Comparison of ENCODE assay signal across 10 cellular contexts in genomic region chr16:75377971-75378386, GRCh38. TPM values are rescaled to one million over a fixed set of nuclear protein-coding genes. Genes with fewer than 3 reads are reported as not detected.
DNase-seq lines count a peak whose midpoint lies in the region; ATAC-seq and TF ChIP-seq lines count a peak whose summit lies in the region.
"Had no signal": no experiment of that assay in that cellular context is flagged by ENCODE, and none has a peak within 500 bp of the region (broad histone marks: within the 10 kb centered on the region; RNA-seq: fewer than 3 reads in every experiment).

No MANE protein-coding gene starts in this region.

- H3K36me3 ChIP-seq in lung (ENCODE audit: control insufficient read depth in 2 of 2, insufficient read depth in 2 of 2, low read length in 2 of 2) = peaks cover 2% of the 10 kb centered on the region in 2 donors

- CTCF ChIA-PET in AG04449 (lab: Yijun Ruan, JAX) = interaction anchor here (0.8 to 11.5 kb wide), 8 partner anchors 10 to 179 kb away, joined by 3 to 221 read pairs (median 6); no protein-coding TSS in a partner anchor

- peaks cover 55% of the 10 kb centered on the region for H3K4me1 Mint-ChIP-seq in chondrocyte (ENCODE audit: low read depth)

- no peak overlapping the region for H3K4me3 Mint-ChIP-seq in chondrocyte (ENCODE audit: unreplicated experiment)
- H3K4me3 Mint-ChIP-seq: memory B cell had no signal

- H3K9me3 Mint-ChIP-seq in chondrocyte (ENCODE audit: low read depth) = no peaks in the 10 kb centered on the region
- H3K9me3 Mint-ChIP-seq: memory B cell had no signal

- H3K27ac ChIP-seq in lung (ENCODE audit: low read depth in 1 of 2, low read length in 1 of 2) = peak overlapping the region in 1 of 2 donors; percentile 42

- POLR2A ChIA-PET in AG04449 (lab: Yijun Ruan, JAX) = interaction anchor here (1.2 to 1.5 kb wide), 3 partner anchors 73 to 133 kb away, joined by 3 to 7 read pairs (median 3); no protein-coding TSS in a partner anchor

- TF ChIP-seq CTCF in AG04449 (IDR thresholded peaks at IDR 0.05; ENCODE audit: insufficient read depth, low read length, missing control alignments) (no peak), chondrocyte (IDR thresholded peaks at IDR 0.05) (no peak), lung (IDR thresholded peaks at IDR 0.05; ENCODE audit: control extremely low read depth, extremely low read depth) (no peak)

- peak; percentile 28 for ATAC-seq in lung (ENCODE audit: insufficient read depth, low FRiP score)
- ATAC-seq in HG02678 (IDR thresholded peaks at IDR 0.05; ENCODE audit: unreplicated experiment) = no peak
- no peak for ATAC-seq in GM19395 (IDR thresholded peaks at IDR 0.05; ENCODE audit: unreplicated experiment)

- H3K27me3 Mint-ChIP-seq in chondrocyte (ENCODE audit: low read depth) = no peaks in the 10 kb centered on the region

- 24 to 29% methylated on average over 2 of the region's 2 CpGs for WGBS in lung, 2 donors

- H3K27ac Mint-ChIP-seq in chondrocyte (ENCODE audit: unreplicated experiment) = peak overlapping the region; percentile 89
- H3K27ac Mint-ChIP-seq: memory B cell had no signal

- peaks cover 1 to 9% of the 10 kb centered on the region in 2 donors for H3K4me1 ChIP-seq in lung (ENCODE audit: control insufficient read depth in 2 of 2, insufficient read depth in 2 of 2, low read length in 2 of 2)

- H3K9me3 ChIP-seq in lung (ENCODE audit: control insufficient read depth in 2 of 2, insufficient read depth in 1 of 2, low read length in 1 of 2) = no peaks in the 10 kb centered on the region

- peak; percentile 96 for DNase-seq in AG04449 (ENCODE audit: low read depth, low spot score)
- peak; percentile 99 for DNase-seq in HS-5 (ENCODE audit: low read depth)
- no peak for DNase-seq in chondrocyte (ENCODE audit: low spot score)
- no peak for DNase-seq in lung (ENCODE audit: low spot score)
- no peak for DNase-seq in GDM1 (lab: John Stamatoyannopoulos, UW)
- DNase-seq in activated CD4-positive, alpha-beta T cell treated with anti-CD3 and anti-CD28 coated beads, Interleukin-2, amount 50 U/mL, for 48 hours = no peak
- DNase-seq: activated CD4-positive, alpha-beta T cell treated with anti-CD3 and anti-CD28 coated beads for 1 hour had no signal

- H3K36me3 Mint-ChIP-seq in chondrocyte (ENCODE audit: low read depth) = peaks cover 3% of the 10 kb centered on the region

- H3K4me3 ChIP-seq in AG04449 (ENCODE audit: low read depth, low read length) (no peak overlapping the region), lung (no peak overlapping the region)

- no peaks in the 10 kb centered on the region for H3K27me3 ChIP-seq in lung (ENCODE audit: control insufficient read depth, insufficient read depth)

RNA-seq across cellular contexts. Expression of gene CFDP1, which starts 55.3 kb away (rescaled TPM):
- total RNA-seq in chondrocyte = 45.3 to 48.9 TPM (median 46.1 TPM) in 3 replicates
- 100 to 1,000 TPM in 1 of 2 donors, 10 to 100 TPM in 1; 44.8 to 105 TPM for total RNA-seq in lung
- polyA plus RNA-seq in lung = 10 to 100 TPM; 62.1 to 66.1 TPM

Comparison
In these comparisons a context has a peak if more than half of its experiments do, and no peak if none do; other contexts are left out.
1. DNase-seq: peak in AG04449 (single experiment) and HS-5 (single experiment); none in chondrocyte (single experiment), lung (single experiment), GDM1 (single experiment) and activated CD4-positive, alpha-beta T cell treated with anti-CD3 and anti-CD28 coated beads, Interleukin-2, amount 50 U/mL, for 48 hours (0 of 2).